In genomic region chr11:127052420-127052819, GRCh38 we compare ENCODE assay signal across 29 cellular contexts. TPM values are rescaled to one million over a fixed set of nuclear protein-coding genes. Genes with fewer than 3 reads are reported as not detected.
A peak's percentile ranks its signal among the peaks of the same experiment; 100 is the strongest.
DNase-seq lines count a peak whose midpoint lies in the region; FAIRE-seq and TF ChIP-seq lines count a peak whose summit lies in the region.
"Had no signal": no experiment of that assay in that cellular context is flagged by ENCODE, and none has a peak within 500 bp of the region (broad histone marks: within the 10 kb centered on the region; RNA-seq: fewer than 3 reads in every experiment).

No MANE protein-coding gene starts in this region.

- H2BK120ac ChIP-seq in H1 (replicated peaks; ENCODE audit: low read depth, low read length), result no peak overlapping the region
- no peak overlapping the region for H2BK120ac ChIP-seq in neuronal stem cell (ENCODE audit: low read depth, low read length)

- H3K79me2 ChIP-seq in H1 (ENCODE audit: control insufficient read depth in 1 of 2, insufficient read depth in 2 of 2, low read length in 2 of 2), result no peaks in the 10 kb centered on the region

- H3K9ac ChIP-seq in HUES48 (ENCODE audit: low read depth, low read length) (no peak overlapping the region), H1 (replicated peaks in 1 of 4; ENCODE audit: extremely low read depth in 1 of 4, low read depth in 3 of 4, low read length in 3 of 4) (no peak overlapping the region), neuronal stem cell (ENCODE audit: low read depth, low read length, poor library complexity) (no peak overlapping the region)

- 58% methylated on average over 1 of the region's 1 CpG; no CpG with 5 or more reads in 1 of the 2 experiments for WGBS in H1 (ENCODE audit: extremely low coverage in 1 of 2, insufficient coverage in 1 of 2, insufficient read length in 1 of 2, insufficient replicate concordance in 2 of 2, low coverage in 1 of 2, low lambda C conversion rate in 2 of 2, missing lambda C conversion rate in 1 of 2), 2 experiments
- WGBS in neuronal stem cell (ENCODE audit: extremely low coverage in 2 of 2, insufficient read length in 2 of 2, insufficient replicate concordance in 1 of 2), 2 donors, result no CpG with 5 or more reads among the region's 1 CpG

- peak overlapping the region; percentile 69; the same call in 1 of the 2 replicates for H2AFZ ChIP-seq in H1 (ENCODE audit: low read length)
- H2AFZ ChIP-seq in neuronal stem cell (ENCODE audit: low read length), result no peak overlapping the region

- H3K4me2 ChIP-seq in H1 (ENCODE audit: insufficient read depth in 1 of 2, low read depth in 2 of 2, low read length in 2 of 2), result peak overlapping the region in 1 of 2 experiments; percentile 32; a peak in 2 of 4 replicates
- no peak overlapping the region for H3K4me2 ChIP-seq in neuronal stem cell (ENCODE audit: insufficient read depth, low read length, poor library complexity, severe bottlenecking)

- H3K36me3 ChIP-seq in HUES48 (ENCODE audit: control insufficient read depth, insufficient read depth, low read length), result no peaks in the 10 kb centered on the region
- H3K36me3 ChIP-seq in H1 (ENCODE audit: control insufficient read depth in 2 of 4, insufficient read depth in 4 of 4, low read length in 3 of 4), result no peaks in the 10 kb centered on the region
- no peaks in the 10 kb centered on the region for H3K36me3 ChIP-seq in neuronal stem cell (replicated peaks in 1 of 2; ENCODE audit: control insufficient read depth in 2 of 2, insufficient read depth in 2 of 2, low read length in 2 of 2)
- H3K36me3 ChIP-seq: pancreas, right atrium auricular region, thoracic aorta had no signal

- no peak overlapping the region for H2BK20ac ChIP-seq in H1 (ENCODE audit: low read length)

- H3K4me1 ChIP-seq in HUES48 (ENCODE audit: control insufficient read depth, insufficient read depth, low read length) (peaks cover 11% of the 10 kb centered on the region), H1 (replicated peaks in 1 of 4; ENCODE audit: control insufficient read depth in 3 of 4, insufficient read depth in 4 of 4, low read length in 3 of 4) (peaks cover 0 to 6% (median 3%) of the 10 kb centered on the region in 4 experiments; a peak in 4 of 7 replicates), neuronal stem cell (ENCODE audit: control insufficient read depth in 2 of 2, insufficient read depth in 1 of 2, low read depth in 1 of 2, low read length in 2 of 2) (peaks cover 0 to 5% of the 10 kb centered on the region in 2 donors)
- H3K4me1 ChIP-seq: pancreas, right atrium auricular region had no signal

- no peaks in the 10 kb centered on the region for H3K36me3 Mint-ChIP-seq in activated CD4-positive, alpha-beta T cell treated with anti-CD3 and anti-CD28 coated beads, Interleukin-2, amount 10 ng/mL, durations not matched to agents 7 days and 5 days (ENCODE audit: low read depth)
- H3K36me3 Mint-ChIP-seq: CD8-positive, alpha-beta memory T cell; IgD-negative memory B cell had no signal

- POLR2A ChIA-PET in H1 (lab: Charles Lee; ENCODE audit: partially characterized antibody), result no interaction called here
- POLR2A ChIA-PET in activated CD4-positive, alpha-beta T cell treated with anti-CD3 and anti-CD28 coated beads, Interleukin-2, amount 10 ng/mL, durations not matched to agents 7 days and 5 days (lab: Charles Lee), result no interaction called here

- H3K27me3 ChIP-seq in HUES48 (ENCODE audit: control insufficient read depth, insufficient read depth, low read length) (no peaks in the 10 kb centered on the region), H1 (replicated peaks in 1 of 4; ENCODE audit: control insufficient read depth in 3 of 4, extremely low read depth in 1 of 4, insufficient read depth in 3 of 4, low read length in 3 of 4) (no peaks in the 10 kb centered on the region), neuronal stem cell (ENCODE audit: control insufficient read depth in 3 of 3, insufficient read depth in 3 of 3, low read depth in 1 of 3, low read length in 3 of 3) (no peaks in the 10 kb centered on the region)
- H3K27me3 ChIP-seq: pancreas, right atrium auricular region had no signal

- H3K56ac ChIP-seq in H1 (replicated peaks; ENCODE audit: insufficient read length, low read depth, low read length), result no peak overlapping the region

- H3K23ac ChIP-seq in H1 (ENCODE audit: insufficient read length) (no peak overlapping the region), neuronal stem cell (ENCODE audit: low read depth, low read length, poor library complexity) (no peak overlapping the region)

- TF ChIP-seq EP300 in H1 (IDR thresholded peaks at IDR 0.05; ENCODE audit: borderline replicate concordance in 1 of 2, low read depth in 2 of 2, low read length in 2 of 2), result no peak

- DNase-seq in Daoy (ENCODE audit: low read depth), result peak; percentile 58
- no peak for DNase-seq in H1 (ENCODE audit: low read depth in 1 of 2, low spot score in 2 of 2)
- peak; percentile 23 for DNase-seq in neuronal stem cell (ENCODE audit: low spot score)
- no peak for DNase-seq in SIG-M5 (lab: John Stamatoyannopoulos, UW)
- DNase-seq in activated CD4-positive, alpha-beta T cell treated with anti-CD3 and anti-CD28 coated beads, Interleukin-2, amount 10 ng/mL, durations not matched to agents 7 days and 5 days, result no peak
- no peak for DNase-seq in DMS 273 treated with DMSO at 0.1 percent for 48 hours (lab: John Stamatoyannopoulos, UW)
- DNase-seq: activated CD4-positive, alpha-beta memory T cell treated with anti-CD3 and anti-CD28 coated beads, Interleukin-2, amount 10 ng/mL, durations not matched to agents 7 days and 5 days; activated CD4-positive, alpha-beta T cell treated with anti-CD3 and anti-CD28 coated beads for 1 hour; activated CD8-positive, alpha-beta memory T cell treated with anti-CD3 and anti-CD28 coated beads, Interleukin-2, amount 50 U/mL, for 4 hours; activated naive CD4-positive, alpha-beta T cell treated with Interleukin-2 at 50 U/mL for 16 hours; CD8-positive, alpha-beta memory T cell; cortex of kidney; foreskin fibroblast; NCI-H1092 treated with DMSO at 0.1 percent for 48 hours; NCI-H2029; NCI-H526; NK-92 treated with Interleukin-12 subunit alpha and Interleukin-12 subunit beta, amount 100 ng/mL, for 24 hours; pancreas; PC-3; stimulated activated CD4-positive, alpha-beta T cell treated with anti-CD3 and anti-CD28 coated beads, Interleukin-1b, Interleukin-23, amount 100 ng/mL, for 48 hours; stimulated activated naive CD8-positive, alpha-beta T cell treated with anti-CD3 and anti-CD28 coated beads, Interleukin-15, Interleukin-2, amounts not matched to agents 100 U/mL and 50 U/mL, for 24 hours; T-helper 17 cell had no signal

- H3K27me3 Mint-ChIP-seq in activated CD4-positive, alpha-beta T cell treated with anti-CD3 and anti-CD28 coated beads, Interleukin-2, amount 10 ng/mL, durations not matched to agents 7 days and 5 days, result no peaks in the 10 kb centered on the region
- H3K27me3 Mint-ChIP-seq: activated CD4-positive, alpha-beta memory T cell treated with anti-CD3 and anti-CD28 coated beads, Interleukin-2, amount 10 ng/mL, durations not matched to agents 7 days and 5 days; CD8-positive, alpha-beta memory T cell; IgD-negative memory B cell; T-helper 17 cell had no signal

- H3K14ac ChIP-seq in H1 (ENCODE audit: insufficient read length) (no peak overlapping the region), neuronal stem cell (ENCODE audit: low read length) (no peak overlapping the region)

- H3K9me3 ChIP-seq in HUES48 (ENCODE audit: control insufficient read depth, insufficient read depth, low read length) (no peaks in the 10 kb centered on the region), H1 (ENCODE audit: insufficient read depth in 2 of 2, low read depth in 1 of 2, low read length in 1 of 2) (no peaks in the 10 kb centered on the region), neuronal stem cell (replicated peaks in 1 of 2; ENCODE audit: control insufficient read depth in 2 of 2, insufficient read depth in 1 of 2, low read depth in 1 of 2, low read length in 2 of 2) (no peaks in the 10 kb centered on the region)
- H3K9me3 ChIP-seq: pancreas, right atrium auricular region, thoracic aorta had no signal

- no peaks in the 10 kb centered on the region for H4K20me1 ChIP-seq in H1 (replicated peaks in 1 of 2; ENCODE audit: control insufficient read depth in 1 of 2, insufficient read depth in 2 of 2, low read length in 2 of 2)

- H3K18ac ChIP-seq in H1 (ENCODE audit: extremely low read depth, low read length) (no peak overlapping the region), neuronal stem cell (ENCODE audit: low read length) (no peak overlapping the region)

- H4K8ac ChIP-seq in H1 (ENCODE audit: extremely low read depth, insufficient read depth, low read length) (no peak overlapping the region), neuronal stem cell (ENCODE audit: low read depth, low read length) (no peak overlapping the region)

- H3K4ac ChIP-seq in H1 (replicated peaks; ENCODE audit: insufficient read length, low read depth, low read length) (no peak overlapping the region), neuronal stem cell (ENCODE audit: low read length) (no peak overlapping the region)

- H4K91ac ChIP-seq in H1 (replicated peaks; ENCODE audit: insufficient read length, low read length) (no peak overlapping the region), neuronal stem cell (ENCODE audit: low read depth, low read length, poor library complexity) (no peak overlapping the region)

- TF ChIP-seq POLR2A in H1 (IDR thresholded peaks at IDR 0.05; ENCODE audit: control extremely low read depth in 1 of 2, low read depth in 2 of 2, low read length in 2 of 2), result no peak

- H3K27ac ChIP-seq in HUES48 (ENCODE audit: low read depth, low read length) (peak overlapping the region; percentile 64), H1 (ENCODE audit: low read depth, low read length) (no peak overlapping the region), neuronal stem cell (replicated peaks; ENCODE audit: low read length) (peak overlapping the region; percentile 11)
- H3K27ac ChIP-seq: pancreas, right atrium auricular region, thoracic aorta had no signal

- no peak overlapping the region for H3K4me3 Mint-ChIP-seq in activated CD4-positive, alpha-beta T cell treated with anti-CD3 and anti-CD28 coated beads, Interleukin-2, amount 10 ng/mL, durations not matched to agents 7 days and 5 days
- H3K4me3 Mint-ChIP-seq: activated CD4-positive, alpha-beta memory T cell treated with anti-CD3 and anti-CD28 coated beads, Interleukin-2, amount 10 ng/mL, durations not matched to agents 7 days and 5 days; activated T-helper 1 cell treated with anti-CD3 and anti-CD28 coated beads, Interleukin-12 subunit alpha, Interleukin-12 subunit beta, Interleukin-2, Interleukin-4 antibody, amounts not matched to agents 30 ng/mL and 10 ng/mL and 1 ng/mL, durations not matched to agents 14 hours and 24 hours and 36 hours; CD8-positive, alpha-beta memory T cell; IgD-negative memory B cell; nephron; T-helper 17 cell had no signal

- H2BK12ac ChIP-seq in H1 (ENCODE audit: low read depth, low read length) (no peak overlapping the region), neuronal stem cell (ENCODE audit: low read length) (no peak overlapping the region)

- TF ChIP-seq RAD21 in H1 (IDR thresholded peaks at IDR 0.05 in 1 of 2, conservative IDR thresholded peaks at IDR 0.05 in 1 of 2; ENCODE audit: low read depth in 2 of 2, low read length in 2 of 2), result no peak

- H3K79me1 ChIP-seq in H1 (ENCODE audit: low read depth, low read length) (no peaks in the 10 kb centered on the region), neuronal stem cell (ENCODE audit: low read depth, low read length) (no peaks in the 10 kb centered on the region)

- H3K4me1 Mint-ChIP-seq in activated CD4-positive, alpha-beta T cell treated with anti-CD3 and anti-CD28 coated beads, Interleukin-2, amount 10 ng/mL, durations not matched to agents 7 days and 5 days, result no peaks in the 10 kb centered on the region
- H3K4me1 Mint-ChIP-seq: activated CD4-positive, alpha-beta memory T cell treated with anti-CD3 and anti-CD28 coated beads, Interleukin-2, amount 10 ng/mL, durations not matched to agents 7 days and 5 days; CD8-positive, alpha-beta memory T cell; IgD-negative memory B cell; nephron; T-helper 17 cell had no signal

- H2AK5ac ChIP-seq in H1 (ENCODE audit: low read depth, low read length) (no peak overlapping the region), neuronal stem cell (ENCODE audit: low read depth, low read length) (no peak overlapping the region)

- H3K23me2 ChIP-seq in H1 (ENCODE audit: low read depth, low read length), result no peaks in the 10 kb centered on the region

- CTCF ChIA-PET in H1 (lab: Charles Lee; ENCODE audit: partially characterized antibody), result interaction anchor here (0.8 kb wide), 1 partner anchor 20 kb away, joined by 3 read pairs; no protein-coding TSS in a partner anchor
- CTCF ChIA-PET in activated CD4-positive, alpha-beta T cell treated with anti-CD3 and anti-CD28 coated beads, Interleukin-2, amount 10 ng/mL, durations not matched to agents 7 days and 5 days (lab: Charles Lee), result no interaction called here

- no peaks in the 10 kb centered on the region for H3K9me3 Mint-ChIP-seq in activated CD4-positive, alpha-beta T cell treated with anti-CD3 and anti-CD28 coated beads, Interleukin-2, amount 10 ng/mL, durations not matched to agents 7 days and 5 days
- H3K9me3 Mint-ChIP-seq: activated CD4-positive, alpha-beta memory T cell treated with anti-CD3 and anti-CD28 coated beads, Interleukin-2, amount 10 ng/mL, durations not matched to agents 7 days and 5 days; activated T-helper 1 cell treated with anti-CD3 and anti-CD28 coated beads, Interleukin-12 subunit alpha, Interleukin-12 subunit beta, Interleukin-2, Interleukin-4 antibody, amounts not matched to agents 30 ng/mL and 10 ng/mL and 1 ng/mL, durations not matched to agents 14 hours and 24 hours and 36 hours; nephron had no signal

- H4K5ac ChIP-seq in H1 (ENCODE audit: insufficient read length, low read depth, low read length), result no peak overlapping the region

- H2BK15ac ChIP-seq in H1 (ENCODE audit: low read length), result no peak overlapping the region
- H2BK15ac ChIP-seq in neuronal stem cell (ENCODE audit: low read length), result no peak overlapping the region

- H3K4me3 ChIP-seq in HUES48 (ENCODE audit: low read depth, low read length) (no peak overlapping the region; the same call in 1 of the 2 replicates), H1 (ENCODE audit: extremely low read depth in 1 of 4, insufficient read depth in 2 of 4, low read depth in 3 of 4, low read length in 4 of 4) (no peak overlapping the region), neuronal stem cell (ENCODE audit: low read length in 2 of 2) (no peak overlapping the region)
- H3K4me3 ChIP-seq: pancreas, right atrium auricular region, thoracic aorta had no signal

- TF ChIP-seq CTCF in H1 (IDR thresholded peaks at IDR 0.05; ENCODE audit: control extremely low read depth in 1 of 3, insufficient read depth in 1 of 3, low read depth in 1 of 3, low read length in 3 of 3), result no peak

- no peak for FAIRE-seq in H1 (lab: Jason Lieb, UNC)
- FAIRE-seq: keratinocyte, pancreas had no signal

- H2BK5ac ChIP-seq in H1 (ENCODE audit: low read depth, low read length) (no peak overlapping the region), neuronal stem cell (ENCODE audit: low read length) (no peak overlapping the region)

- no peak overlapping the region for H3K27ac Mint-ChIP-seq in activated CD4-positive, alpha-beta T cell treated with anti-CD3 and anti-CD28 coated beads, Interleukin-2, amount 10 ng/mL, durations not matched to agents 7 days and 5 days
- H3K27ac Mint-ChIP-seq: activated CD4-positive, alpha-beta memory T cell treated with anti-CD3 and anti-CD28 coated beads, Interleukin-2, amount 10 ng/mL, durations not matched to agents 7 days and 5 days; activated T-helper 1 cell treated with anti-CD3 and anti-CD28 coated beads, Interleukin-12 subunit alpha, Interleukin-12 subunit beta, Interleukin-2, Interleukin-4 antibody, amounts not matched to agents 30 ng/mL and 10 ng/mL and 1 ng/mL, durations not matched to agents 14 hours and 24 hours and 36 hours; CD8-positive, alpha-beta memory T cell; nephron; T-helper 17 cell had no signal

RNA-seq across cellular contexts. Expression of gene KIRREL3, which starts 51.9 kb away (rescaled TPM):
- total RNA-seq in Daoy (2014; rRNA removed; shearing (Covaris generic)), result 2.4 and 4.1 TPM in 2 replicates
- 0.32 and 0.36 TPM in 2 replicates for total RNA-seq in H1 (2021; fragmentation: NEBNext Ultra II Directional; extraction: Animal tissue kit (Norgen Biotek cat#: 25700))
- polyA plus RNA-seq in H1 (2011; rRNA removed), result 0.29 and 0.46 TPM in 2 replicates
- polyA plus RNA-seq in H1 (2011; cell fraction: cytosol; rRNA removed), result 0.27 TPM
- 0.58 TPM for polyA plus RNA-seq in H1 (2011; cell fraction: nucleus; rRNA removed)
- 0.22 to 0.77 TPM (median 0.49 TPM) in 4 replicates for polyA plus RNA-seq in H1 (2012, experiment 1 of 2)
- polyA plus RNA-seq in H1 (2012, experiment 2 of 2), result 0.18 TPM
- polyA plus RNA-seq in H1 (2013, experiment 1 of 2), result 0.22 TPM
- 0.22 TPM for polyA plus RNA-seq in H1 (2013, experiment 2 of 2)
- 0.32 TPM in 2 replicates for polyA minus RNA-seq in H1 (2011; rRNA and poly(A)+ RNA removed)
- not detected for polyA minus RNA-seq in H1 (2011; cell fraction: cytosol; rRNA and poly(A)+ RNA removed)
- polyA minus RNA-seq in H1 (2011; cell fraction: nucleus; rRNA and poly(A)+ RNA removed), result 1.5 TPM
- 1.2 TPM for polyA plus RNA-seq in neuronal stem cell (2013, experiment 1 of 2)
- polyA plus RNA-seq in neuronal stem cell (2013, experiment 2 of 2), result 1.4 TPM
- not detected for total RNA-seq in activated CD4-positive, alpha-beta T cell treated with anti-CD3 and anti-CD28 coated beads, Interleukin-2, amount 10 ng/mL, durations not matched to agents 7 days and 5 days
- total RNA-seq: activated CD4-positive, alpha-beta memory T cell treated with anti-CD3 and anti-CD28 coated beads, Interleukin-2, amount 10 ng/mL, durations not matched to agents 7 days and 5 days; activated T-helper 1 cell treated with anti-CD3 and anti-CD28 coated beads, Interleukin-12 subunit alpha, Interleukin-12 subunit beta, Interleukin-2, Interleukin-4 antibody, amounts not matched to agents 30 ng/mL and 10 ng/mL and 1 ng/mL, durations not matched to agents 14 hours and 24 hours and 36 hours; CD8-positive, alpha-beta memory T cell; T-helper 17 cell; thoracic aorta had no signal
- polyA plus RNA-seq: CD8-positive, alpha-beta memory T cell; IgD-negative memory B cell had no signal

Comparison
In these comparisons a context has a peak if more than half of its experiments do, and no peak if none do; other contexts are left out.
1. DNase-seq: peak in Daoy (single experiment) and neuronal stem cell (single experiment); none in H1 (0 of 2), SIG-M5 (single experiment), activated CD4-positive, alpha-beta T cell treated with anti-CD3 and anti-CD28 coated beads, Interleukin-2, amount 10 ng/mL, durations not matched to agents 7 days and 5 days (single experiment) and DMS 273 treated with DMSO at 0.1 percent for 48 hours (single experiment).